34 cellular contexts compared by ENCODE assay signal in the genomic region with DNA sequence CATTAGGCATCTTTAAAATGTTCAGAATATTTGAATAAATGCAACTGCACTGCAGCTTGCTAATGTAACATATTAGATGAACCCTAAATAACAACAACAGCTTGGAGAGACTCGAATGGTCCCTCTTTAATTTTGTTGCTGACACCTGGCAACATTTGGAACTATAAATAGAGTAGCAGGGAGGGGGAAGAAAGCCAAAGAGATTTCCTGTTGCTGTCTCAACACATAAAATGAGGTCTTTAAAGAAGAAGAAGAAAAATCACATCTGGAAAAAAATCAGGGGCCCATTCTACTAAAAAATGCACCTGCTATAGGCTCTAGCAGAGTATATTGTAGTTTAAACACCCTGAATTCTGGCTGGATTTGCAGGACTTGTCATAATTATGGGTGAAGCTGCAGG.
"Had no signal": no experiment of that assay in that cellular context is flagged by ENCODE, and none has a peak within 500 bp of the region (broad histone marks: within the 10 kb centered on the region; RNA-seq: fewer than 3 reads in every experiment).

No MANE protein-coding gene starts in this region.

- H3K4me3 Mint-ChIP-seq: activated CD4-positive, alpha-beta memory T cell treated with anti-CD3 and anti-CD28 coated beads, Interleukin-2, amount 10 ng/mL, durations not matched to agents 7 days and 5 days; activated CD8-positive, alpha-beta memory T cell treated with anti-CD3 and anti-CD28 coated beads, Interleukin-2, amount 10 ng/mL, durations not matched to agents 7 days and 5 days; activated naive CD8-positive, alpha-beta T cell treated with anti-CD3 and anti-CD28 coated beads for 36 hours; activated T-helper 17 cell treated with anti-CD3 and anti-CD28 coated beads, Interleukin-2, amount 50 U/mL, for 72 hours; central memory CD8-positive, alpha-beta T cell; T-cell had no signal

- H3K4me1 ChIP-seq: colonic mucosa, SJSA1 had no signal

- H3K4me1 Mint-ChIP-seq: activated CD4-positive, alpha-beta memory T cell treated with anti-CD3 and anti-CD28 coated beads, Interleukin-2, amount 10 ng/mL, durations not matched to agents 7 days and 5 days; activated CD8-positive, alpha-beta memory T cell treated with anti-CD3 and anti-CD28 coated beads, Interleukin-2, amount 10 ng/mL, durations not matched to agents 7 days and 5 days; activated naive CD8-positive, alpha-beta T cell treated with anti-CD3 and anti-CD28 coated beads for 36 hours; activated T-helper 17 cell treated with anti-CD3 and anti-CD28 coated beads, Interleukin-2, amount 50 U/mL, for 72 hours; central memory CD8-positive, alpha-beta T cell; T-cell had no signal

- H3K9me3 ChIP-seq: colonic mucosa, SJSA1 had no signal

- H3K4me3 ChIP-seq: cardiac muscle cell, colonic mucosa, SJSA1 had no signal

- H3K27me3 ChIP-seq: cardiac muscle cell, colonic mucosa, SJSA1 had no signal

- DNase-seq: activated CD4-positive, alpha-beta memory T cell treated with anti-CD3 and anti-CD28 coated beads, Interleukin-2, amount 10 ng/mL, durations not matched to agents 7 days and 5 days; activated CD4-positive, alpha-beta T cell treated with anti-CD3 and anti-CD28 coated beads for 1 hour; activated CD4-positive, alpha-beta T cell treated with anti-CD3 and anti-CD28 coated beads for 48 hours; activated CD4-positive, CD25-positive, alpha-beta regulatory T cell; activated CD8-positive, alpha-beta memory T cell treated with anti-CD3 and anti-CD28 coated beads for 24 hours; activated CD8-positive, alpha-beta memory T cell treated with anti-CD3 and anti-CD28 coated beads, Interleukin-2, amount 10 ng/mL, durations not matched to agents 7 days and 5 days; activated CD8-positive, alpha-beta memory T cell treated with anti-CD3 and anti-CD28 coated beads, Interleukin-2, amount 50 U/mL, for 48 hours; activated effector memory CD4-positive, alpha-beta T cell treated with anti-CD3 and anti-CD28 coated beads, Interleukin-2, amount 50 U/mL, for 16 hours; activated naive CD4-positive, alpha-beta T cell; activated naive CD4-positive, alpha-beta T cell treated with anti-CD3 and anti-CD28 coated beads, Interleukin-2, amount 50 U/mL, for 16 hours; activated naive CD8-positive, alpha-beta T cell treated with anti-CD3 and anti-CD28 coated beads for 36 hours; activated T-cell treated with anti-CD3 and anti-CD28 coated beads, Interleukin-2, amount 50 U/mL, for 48 hours; amniotic stem cell; aorta; colonic mucosa; KG1; NCI-H1105 treated with DMSO at 0.1 percent for 48 hours; NCI-H1436; NCI-H1694; NCI-H1930; NCI-H2081 treated with DMSO at 0.1 percent for 48 hours; NCI-H345; NCI-H524 treated with DMSO at 0.1 percent for 48 hours; SHP77 treated with DMSO at 0.1 percent for 48 hours; T-cell; T-helper 2 cell; T-helper 9 cell had no signal

- ATAC-seq: activated CD8-positive, alpha-beta memory T cell treated with anti-CD3 and anti-CD28 coated beads, Interleukin-2, amount 10 ng/mL, durations not matched to agents 7 days and 5 days; activated T-helper 17 cell treated with anti-CD3 and anti-CD28 coated beads, Interleukin-2, amount 50 U/mL, for 72 hours; Panc1; SK-N-SH treated with all-trans-retinoic acid at 6 μM for 48 hours; T-cell had no signal

- H3K36me3 ChIP-seq: cardiac muscle cell, colonic mucosa, SJSA1 had no signal

- H3K9me3 Mint-ChIP-seq: activated CD4-positive, alpha-beta memory T cell treated with anti-CD3 and anti-CD28 coated beads, Interleukin-2, amount 10 ng/mL, durations not matched to agents 7 days and 5 days; activated naive CD8-positive, alpha-beta T cell treated with anti-CD3 and anti-CD28 coated beads for 36 hours; activated T-helper 17 cell treated with anti-CD3 and anti-CD28 coated beads, Interleukin-2, amount 50 U/mL, for 72 hours; central memory CD8-positive, alpha-beta T cell; T-cell had no signal

- H3K36me3 Mint-ChIP-seq: activated CD8-positive, alpha-beta memory T cell treated with anti-CD3 and anti-CD28 coated beads, Interleukin-2, amount 10 ng/mL, durations not matched to agents 7 days and 5 days; activated naive CD8-positive, alpha-beta T cell treated with anti-CD3 and anti-CD28 coated beads for 36 hours; T-cell had no signal

- H3K27ac Mint-ChIP-seq: activated CD4-positive, alpha-beta memory T cell treated with anti-CD3 and anti-CD28 coated beads, Interleukin-2, amount 10 ng/mL, durations not matched to agents 7 days and 5 days; activated CD8-positive, alpha-beta memory T cell treated with anti-CD3 and anti-CD28 coated beads, Interleukin-2, amount 10 ng/mL, durations not matched to agents 7 days and 5 days; activated naive CD8-positive, alpha-beta T cell treated with anti-CD3 and anti-CD28 coated beads for 36 hours; activated T-helper 17 cell treated with anti-CD3 and anti-CD28 coated beads, Interleukin-2, amount 50 U/mL, for 72 hours; T-cell had no signal

- H3K27ac ChIP-seq: cardiac muscle cell, colonic mucosa, SJSA1, VCaP had no signal
